9 cellular contexts compared by ENCODE assay signal in the genomic region with DNA sequence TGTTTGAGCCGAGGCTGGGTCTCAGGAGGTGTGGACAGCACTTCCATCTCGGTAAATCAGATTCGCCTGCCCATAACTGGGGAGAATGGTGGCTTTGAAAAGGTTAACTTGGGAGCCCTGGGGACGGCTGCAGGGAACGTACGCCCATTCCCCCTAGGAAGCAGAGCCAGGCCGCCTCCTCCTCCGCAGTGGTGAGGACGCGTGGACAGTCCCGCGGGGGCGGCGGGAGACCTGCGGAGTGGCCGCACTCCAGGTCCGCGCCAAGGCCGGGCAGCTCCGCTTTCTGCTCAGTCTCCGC. TPM values are rescaled to one million over a fixed set of nuclear protein-coding genes. Genes with fewer than 3 reads are reported as not detected.
DNase-seq lines count a peak whose midpoint lies in the region; ATAC-seq and TF ChIP-seq lines count a peak whose summit lies in the region.
"Had no signal": no experiment of that assay in that cellular context is flagged by ENCODE, and none has a peak within 500 bp of the region (broad histone marks: within the 10 kb centered on the region; RNA-seq: fewer than 3 reads in every experiment).

No MANE protein-coding gene starts in this region.

- peak; percentile 14 for ATAC-seq in WTC11
- peak; percentile 55 for ATAC-seq in stimulated activated naive CD8-positive, alpha-beta T cell treated with anti-CD3 and anti-CD28 coated beads, Interleukin-15, Interleukin-2, amounts not matched to agents 100 U/mL and 50 U/mL, for 24 hours

- H3K9me3 ChIP-seq in HAP-1 = no peaks in the 10 kb centered on the region

- H3K36me3 Mint-ChIP-seq in WTC11 = peaks cover 27% of the 10 kb centered on the region

- no peaks in the 10 kb centered on the region for H3K27me3 ChIP-seq in HAP-1 (ENCODE audit: low read depth)

- H3K27me3 Mint-ChIP-seq in WTC11 (ENCODE audit: low read depth) = no peaks in the 10 kb centered on the region

- POLR2A ChIA-PET in WTC11 (lab: Charles Lee) = interaction anchor here (0.7 to 4.3 kb wide), 11 partner anchors 14 to 381 kb away, joined by 3 to 30 read pairs (median 4); no protein-coding TSS in a partner anchor

- peak overlapping the region; percentile 94 for H3K4me3 Mint-ChIP-seq in WTC11

- CTCF ChIA-PET in WTC11 (lab: Charles Lee) = interaction anchor here (0.6 to 4.2 kb wide), 70 partner anchors 8 to 818 kb away, joined by 3 to 55 read pairs (median 5); no protein-coding TSS in a partner anchor

- H3K9me3 Mint-ChIP-seq in WTC11 = peaks cover 5% of the 10 kb centered on the region; the same call in 1 of the 2 replicates

- in situ Hi-C loops in G401 (cut with HindIII; ENCODE audit: low sequenced_read_pairs) (no loop called here), HAP-1 (cut with MboI; ENCODE audit: low sequenced_read_pairs) (loop anchor here (25.0 kb wide), 2 partner anchors 302 to 573 kb away; no protein-coding TSS in a partner anchor)

- peaks cover 51% of the 10 kb centered on the region for H3K4me1 Mint-ChIP-seq in WTC11

- H3K4me3 ChIP-seq in HAP-1 (peak overlapping the region; percentile 56), iPS-11a (ENCODE audit: low read depth, low read length) (peak overlapping the region; percentile 2)

- H3K36me3 ChIP-seq in HAP-1 (replicated peaks) = no peaks in the 10 kb centered on the region

- TF ChIP-seq CTCF in WTC11 (IDR thresholded peaks at IDR 0.05) = no peak

- DNase-seq in G401 (ENCODE audit: low spot score) = peak; percentile 9
- peak in 1 of 2 experiments; percentile 82 for DNase-seq in HAP-1 (ENCODE audit: low spot score in 2 of 2)
- DNase-seq in WTC11 (ENCODE audit: low spot score) = peak; percentile 82
- no peak for DNase-seq in stimulated activated naive CD8-positive, alpha-beta T cell treated with anti-CD3 and anti-CD28 coated beads, Interleukin-15, Interleukin-2, amounts not matched to agents 100 U/mL and 50 U/mL, for 24 hours
- no peak for DNase-seq in OCI-M1 (lab: John Stamatoyannopoulos, UW)
- DNase-seq in DMS153 (lab: John Stamatoyannopoulos, UW) = no peak
- no peak for DNase-seq in SK-N-DZ (ENCODE audit: low spot score)

- 0 out of 2 replicates have a peak overlapping the region, but pooled peaks have one; percentile 75 for H3K27ac Mint-ChIP-seq in WTC11

- peaks cover 22% of the 10 kb centered on the region for H3K4me1 ChIP-seq in HAP-1

TF ChIP-seq in WTC11, 78 proteins besides CTCF, POLR2A, EP300 and RAD21:
- TF ChIP-seq ZNF219 (CRISPR knock-in tag; IDR thresholded peaks at IDR 0.05; ENCODE audit: borderline replicate concordance) (no peak), ZNF232 (CRISPR knock-in tag; IDR thresholded peaks at IDR 0.05) (no peak), ZNF138 (CRISPR knock-in tag; conservative IDR thresholded peaks at IDR 0.05) (0 out of 2 replicates have a peak, but pooled peaks have one; percentile 42), FOXK1 (CRISPR knock-in tag; IDR thresholded peaks at IDR 0.05) (0 out of 2 replicates have a peak, but pooled peaks have one; percentile 24)
- TF ChIP-seq, protein P1, sequence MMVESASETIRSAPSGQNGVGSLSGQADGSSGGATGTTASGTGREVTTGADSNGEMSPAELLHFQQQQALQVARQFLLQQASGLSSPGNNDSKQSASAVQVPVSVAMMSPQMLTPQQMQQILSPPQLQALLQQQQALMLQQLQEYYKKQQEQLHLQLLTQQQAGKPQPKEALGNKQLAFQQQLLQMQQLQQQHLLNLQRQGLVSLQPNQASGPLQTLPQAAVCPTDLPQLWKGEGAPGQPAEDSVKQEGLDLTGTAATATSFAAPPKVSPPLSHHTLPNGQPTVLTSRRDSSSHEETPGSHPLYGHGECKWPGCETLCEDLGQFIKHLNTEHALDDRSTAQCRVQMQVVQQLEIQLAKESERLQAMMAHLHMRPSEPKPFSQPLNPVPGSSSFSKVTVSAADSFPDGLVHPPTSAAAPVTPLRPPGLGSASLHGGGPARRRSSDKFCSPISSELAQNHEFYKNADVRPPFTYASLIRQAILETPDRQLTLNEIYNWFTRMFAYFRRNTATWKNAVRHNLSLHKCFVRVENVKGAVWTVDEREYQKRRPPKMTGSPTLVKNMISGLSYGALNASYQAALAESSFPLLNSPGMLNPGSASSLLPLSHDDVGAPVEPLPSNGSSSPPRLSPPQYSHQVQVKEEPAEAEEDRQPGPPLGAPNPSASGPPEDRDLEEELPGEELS (CRISPR knock-in tag; IDR thresholded peaks at IDR 0.05) = no peak
- TF ChIP-seq, protein P2, sequence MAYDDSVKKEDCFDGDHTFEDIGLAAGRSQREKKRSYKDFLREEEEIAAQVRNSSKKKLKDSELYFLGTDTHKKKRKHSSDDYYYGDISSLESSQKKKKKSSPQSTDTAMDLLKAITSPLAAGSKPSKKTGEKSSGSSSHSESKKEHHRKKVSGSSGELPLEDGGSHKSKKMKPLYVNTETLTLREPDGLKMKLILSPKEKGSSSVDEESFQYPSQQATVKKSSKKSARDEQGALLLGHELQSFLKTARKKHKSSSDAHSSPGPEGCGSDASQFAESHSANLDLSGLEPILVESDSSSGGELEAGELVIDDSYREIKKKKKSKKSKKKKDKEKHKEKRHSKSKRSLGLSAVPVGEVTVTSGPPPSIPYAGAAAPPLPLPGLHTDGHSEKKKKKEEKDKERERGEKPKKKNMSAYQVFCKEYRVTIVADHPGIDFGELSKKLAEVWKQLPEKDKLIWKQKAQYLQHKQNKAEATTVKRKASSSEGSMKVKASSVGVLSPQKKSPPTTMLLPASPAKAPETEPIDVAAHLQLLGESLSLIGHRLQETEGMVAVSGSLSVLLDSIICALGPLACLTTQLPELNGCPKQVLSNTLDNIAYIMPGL (CRISPR knock-in tag; IDR thresholded peaks at IDR 0.05) = 0 out of 2 replicates have a peak, but pooled peaks have one; percentile 56
- TF ChIP-seq, protein P3, sequence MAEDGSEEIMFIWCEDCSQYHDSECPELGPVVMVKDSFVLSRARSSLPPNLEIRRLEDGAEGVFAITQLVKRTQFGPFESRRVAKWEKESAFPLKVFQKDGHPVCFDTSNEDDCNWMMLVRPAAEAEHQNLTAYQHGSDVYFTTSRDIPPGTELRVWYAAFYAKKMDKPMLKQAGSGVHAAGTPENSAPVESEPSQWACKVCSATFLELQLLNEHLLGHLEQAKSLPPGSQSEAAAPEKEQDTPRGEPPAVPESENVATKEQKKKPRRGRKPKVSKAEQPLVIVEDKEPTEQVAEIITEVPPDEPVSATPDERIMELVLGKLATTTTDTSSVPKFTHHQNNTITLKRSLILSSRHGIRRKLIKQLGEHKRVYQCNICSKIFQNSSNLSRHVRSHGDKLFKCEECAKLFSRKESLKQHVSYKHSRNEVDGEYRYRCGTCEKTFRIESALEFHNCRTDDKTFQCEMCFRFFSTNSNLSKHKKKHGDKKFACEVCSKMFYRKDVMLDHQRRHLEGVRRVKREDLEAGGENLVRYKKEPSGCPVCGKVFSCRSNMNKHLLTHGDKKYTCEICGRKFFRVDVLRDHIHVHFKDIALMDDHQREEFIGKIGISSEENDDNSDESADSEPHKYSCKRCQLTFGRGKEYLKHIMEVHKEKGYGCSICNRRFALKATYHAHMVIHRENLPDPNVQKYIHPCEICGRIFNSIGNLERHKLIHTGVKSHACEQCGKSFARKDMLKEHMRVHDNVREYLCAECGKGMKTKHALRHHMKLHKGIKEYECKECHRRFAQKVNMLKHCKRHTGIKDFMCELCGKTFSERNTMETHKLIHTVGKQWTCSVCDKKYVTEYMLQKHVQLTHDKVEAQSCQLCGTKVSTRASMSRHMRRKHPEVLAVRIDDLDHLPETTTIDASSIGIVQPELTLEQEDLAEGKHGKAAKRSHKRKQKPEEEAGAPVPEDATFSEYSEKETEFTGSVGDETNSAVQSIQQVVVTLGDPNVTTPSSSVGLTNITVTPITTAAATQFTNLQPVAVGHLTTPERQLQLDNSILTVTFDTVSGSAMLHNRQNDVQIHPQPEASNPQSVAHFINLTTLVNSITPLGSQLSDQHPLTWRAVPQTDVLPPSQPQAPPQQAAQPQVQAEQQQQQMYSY (CRISPR knock-in tag; IDR thresholded peaks at IDR 0.05) = no peak

RNA-seq across cellular contexts. Expression of a gene that starts 0.8 kb away (rescaled TPM):
- not detected in 2 replicates for total RNA-seq in G401 (2014; rRNA removed; shearing (Covaris generic))
- 68.3 to 77.5 TPM (median 75.3 TPM) in 3 replicates for total RNA-seq in WTC11 (2021)
- 1,097 and 1,099 TPM in 2 replicates for polyA plus RNA-seq in SK-N-DZ (2014; cell fraction: cytosol; rRNA removed)
- polyA plus RNA-seq in SK-N-DZ (2014; cell fraction: nucleus; rRNA removed) = 1,072 and 1,695 TPM in 2 replicates
- total RNA-seq: LHCN-M2 had no signal

Comparison
In these comparisons a context has a peak if more than half of its experiments do, and no peak if none do; other contexts are left out.
1. DNase-seq: peak in G401 (single experiment) and WTC11 (single experiment); none in stimulated activated naive CD8-positive, alpha-beta T cell treated with anti-CD3 and anti-CD28 coated beads, Interleukin-15, Interleukin-2, amounts not matched to agents 100 U/mL and 50 U/mL, for 24 hours (single experiment), OCI-M1 (single experiment), DMS153 (single experiment) and SK-N-DZ (single experiment).
2. RNA of a gene that starts 0.8 kb away (total RNA-seq): 68.3 to 77.5 TPM in WTC11; not detected in G401; every median in the first group is over 10 times any median in the second.